In genomic region chr12:89091293-89091841, GRCh38 we compare ENCODE assay signal across 24 cellular contexts.
"Had no signal": no experiment of that assay in that cellular context is flagged by ENCODE, and none has a peak within 500 bp of the region (broad histone marks: within the 10 kb centered on the region; RNA-seq: fewer than 3 reads in every experiment).

No MANE protein-coding gene starts in this region.

- H3K9me3 ChIP-seq: gastrocnemius medialis had no signal

- H3K4me1 ChIP-seq: gastrocnemius medialis, left lung had no signal

- H3K4me3 Mint-ChIP-seq: mesothelial cell of epicardium; naive B cell; naive thymus-derived CD8-positive, alpha-beta T cell had no signal

- DNase-seq: dermis blood vessel endothelial cell; dorsolateral prefrontal cortex; effector CD4-positive, alpha-beta T cell; effector memory CD4-positive, alpha-beta T cell; erythroblast; esophagus squamous epithelium; foreskin fibroblast; foreskin melanocyte; gastrocnemius medialis; glutamatergic neuron; head of caudate nucleus; heart right ventricle; hippocampal formation; left cardiac atrium; left lung; left ventricle myocardium superior; lower lobe of right lung; mesenchymal stem cell; mucosa of descending colon; naive B cell; naive thymus-derived CD8-positive, alpha-beta T cell had no signal

- H3K27me3 ChIP-seq: dorsolateral prefrontal cortex, esophagus squamous epithelium, gastrocnemius medialis, heart right ventricle, left lung had no signal

- H3K4me1 Mint-ChIP-seq: naive thymus-derived CD8-positive, alpha-beta T cell had no signal

- H3K27me3 Mint-ChIP-seq: naive B cell had no signal

- H3K27ac ChIP-seq: coronary artery, dorsolateral prefrontal cortex, epithelial cell of prostate, esophagus squamous epithelium, gastrocnemius medialis, heart right ventricle, left lung, lower lobe of right lung had no signal

- H3K36me3 ChIP-seq: esophagus squamous epithelium, gastrocnemius medialis, heart right ventricle, left lung, lower lobe of right lung had no signal

- H3K27ac Mint-ChIP-seq: mesothelial cell of epicardium; naive thymus-derived CD8-positive, alpha-beta T cell had no signal

- H3K4me3 ChIP-seq: coronary artery, dorsolateral prefrontal cortex, esophagus squamous epithelium, gastrocnemius medialis, heart right ventricle, left lung, lower lobe of right lung, mucosa of descending colon had no signal
